Comparison of ENCODE assay signal across 1 cellular context in the genomic region with DNA sequence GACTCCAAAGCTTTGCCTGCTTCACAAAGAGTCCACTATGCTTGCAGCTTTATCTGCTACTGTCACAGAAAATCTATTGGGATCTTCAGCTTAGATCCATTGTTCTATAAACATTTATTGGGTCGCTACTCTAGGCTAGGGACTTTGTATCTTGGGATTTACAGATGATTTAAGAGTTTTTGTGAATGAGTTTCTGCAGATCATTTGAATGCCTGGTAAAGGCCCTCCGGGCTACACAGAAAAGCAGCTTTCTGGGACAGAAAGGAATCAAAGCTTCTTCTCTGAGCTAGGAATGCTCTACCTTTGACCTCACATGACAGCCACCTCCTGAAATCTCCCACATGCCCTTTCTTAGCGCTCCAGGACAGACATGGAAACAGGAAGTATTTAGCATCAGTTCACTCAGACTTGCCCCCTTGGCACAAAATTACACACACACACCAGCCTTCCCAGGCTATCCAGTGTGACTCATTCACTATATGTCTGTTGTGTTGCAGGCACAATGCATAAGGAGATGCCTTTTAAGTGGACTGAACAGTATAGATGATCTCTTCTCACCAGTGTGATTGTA.
TF ChIP-seq lines count a peak whose summit lies in the region.

No MANE protein-coding gene starts in this region.

TF ChIP-seq in IMR-90, 13 proteins besides CTCF, POLR2A, EP300 and RAD21 (continued from another document):
- TF ChIP-seq, protein P1, sequence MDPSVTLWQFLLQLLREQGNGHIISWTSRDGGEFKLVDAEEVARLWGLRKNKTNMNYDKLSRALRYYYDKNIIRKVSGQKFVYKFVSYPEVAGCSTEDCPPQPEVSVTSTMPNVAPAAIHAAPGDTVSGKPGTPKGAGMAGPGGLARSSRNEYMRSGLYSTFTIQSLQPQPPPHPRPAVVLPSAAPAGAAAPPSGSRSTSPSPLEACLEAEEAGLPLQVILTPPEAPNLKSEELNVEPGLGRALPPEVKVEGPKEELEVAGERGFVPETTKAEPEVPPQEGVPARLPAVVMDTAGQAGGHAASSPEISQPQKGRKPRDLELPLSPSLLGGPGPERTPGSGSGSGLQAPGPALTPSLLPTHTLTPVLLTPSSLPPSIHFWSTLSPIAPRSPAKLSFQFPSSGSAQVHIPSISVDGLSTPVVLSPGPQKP (IDR thresholded peaks at IDR 0.05; ENCODE audit: borderline replicate concordance, low read depth, low read length) = no peak
TF ChIP-seq in IMR-90: peak in this region for 0.
